Comparison of ENCODE assay signal across 13 cellular contexts in genomic region chr11:62669420-62670161, GRCh38. TPM values are rescaled to one million over a fixed set of nuclear protein-coding genes. Genes with fewer than 3 reads are reported as not detected.
A peak's percentile ranks its signal among the peaks of the same experiment; 100 is the strongest.
DNase-seq lines count a peak whose midpoint lies in the region; FAIRE-seq and TF ChIP-seq lines count a peak whose summit lies in the region.
"Had no signal": no experiment of that assay in that cellular context is flagged by ENCODE, and none has a peak within 500 bp of the region (broad histone marks: within the 10 kb centered on the region; RNA-seq: fewer than 3 reads in every experiment).

No MANE protein-coding gene starts in this region.

- H3K79me1 ChIP-seq in neuronal stem cell (ENCODE audit: low read depth, low read length) = peaks cover 14% of the 10 kb centered on the region

- no peak overlapping the region for H3K23ac ChIP-seq in neuronal stem cell (ENCODE audit: low read depth, low read length, poor library complexity)

- H4K8ac ChIP-seq in neuronal stem cell (ENCODE audit: low read depth, low read length) = no peak overlapping the region

- no peak overlapping the region for H2BK15ac ChIP-seq in neuronal stem cell (ENCODE audit: low read length)

- no peak for FAIRE-seq in astrocyte (lab: Jason Lieb, UNC)
- FAIRE-seq: colon had no signal

- no peak overlapping the region for H2BK120ac ChIP-seq in neuronal stem cell (ENCODE audit: low read depth, low read length)

- no peaks in the 10 kb centered on the region for H3K9me3 Mint-ChIP-seq in astrocyte (ENCODE audit: unreplicated experiment)

- no peak overlapping the region for H4K91ac ChIP-seq in neuronal stem cell (ENCODE audit: low read depth, low read length, poor library complexity)

- no peak overlapping the region for H2BK12ac ChIP-seq in neuronal stem cell (ENCODE audit: low read length)

- peaks cover 23% of the 10 kb centered on the region for H3K4me1 ChIP-seq in astrocyte (ENCODE audit: insufficient read depth, low read length)
- H3K4me1 ChIP-seq in neuronal stem cell (ENCODE audit: control insufficient read depth in 2 of 2, insufficient read depth in 1 of 2, low read depth in 1 of 2, low read length in 2 of 2) = peaks cover 4 to 12% of the 10 kb centered on the region in 2 donors

- no peak for TF ChIP-seq CTCF in astrocyte (IDR thresholded peaks at IDR 0.05; ENCODE audit: insufficient read depth, low read depth, low read length)

- H3K4me3 ChIP-seq in astrocyte (ENCODE audit: insufficient read depth, low read depth, low read length) (no peak overlapping the region), neuronal stem cell (ENCODE audit: low read length in 2 of 2) (no peak overlapping the region)

- H3K18ac ChIP-seq in neuronal stem cell (ENCODE audit: low read length) = no peak overlapping the region

- H2BK5ac ChIP-seq in neuronal stem cell (ENCODE audit: low read length) = no peak overlapping the region

- peaks cover 9% of the 10 kb centered on the region for H3K36me3 Mint-ChIP-seq in astrocyte (ENCODE audit: low read depth, unreplicated experiment)

- H3K36me3 ChIP-seq in astrocyte (ENCODE audit: insufficient read depth, low read length) (peaks cover 7% of the 10 kb centered on the region), neuronal stem cell (replicated peaks in 1 of 2; ENCODE audit: control insufficient read depth in 2 of 2, insufficient read depth in 2 of 2, low read length in 2 of 2) (peaks cover 15 to 43% of the 10 kb centered on the region in 2 donors)

- H3K9me3 ChIP-seq in astrocyte (ENCODE audit: insufficient read depth, low read depth, low read length) (no peaks in the 10 kb centered on the region), neuronal stem cell (replicated peaks in 1 of 2; ENCODE audit: control insufficient read depth in 2 of 2, insufficient read depth in 1 of 2, low read depth in 1 of 2, low read length in 2 of 2) (no peaks in the 10 kb centered on the region)

- no peak overlapping the region for H3K9ac ChIP-seq in astrocyte (ENCODE audit: low read length)
- no peak overlapping the region for H3K9ac ChIP-seq in neuronal stem cell (ENCODE audit: low read depth, low read length, poor library complexity)

- no peaks in the 10 kb centered on the region for H3K27me3 Mint-ChIP-seq in astrocyte (ENCODE audit: low read depth, unreplicated experiment)

- H3K4me2 ChIP-seq in astrocyte (ENCODE audit: low read length) = peak overlapping the region; percentile 25
- H3K4me2 ChIP-seq in neuronal stem cell (ENCODE audit: insufficient read depth, low read length, poor library complexity, severe bottlenecking) = no peak overlapping the region

- H3K27ac ChIP-seq in astrocyte (ENCODE audit: low read depth, low read length) = no peak overlapping the region
- peak overlapping the region; percentile 34 for H3K27ac ChIP-seq in neuronal stem cell (replicated peaks; ENCODE audit: low read length)

- H2AK5ac ChIP-seq in neuronal stem cell (ENCODE audit: low read depth, low read length) = no peak overlapping the region

- no CpG with 5 or more reads among the region's 4 CpGs for whole genome bisulfite sequencing in neuronal stem cell (ENCODE audit: extremely low coverage in 2 of 2, insufficient read length in 2 of 2, insufficient replicate concordance in 1 of 2), 2 donors

- H2AFZ ChIP-seq in astrocyte (ENCODE audit: low read depth, low read length) (no peak overlapping the region), neuronal stem cell (ENCODE audit: low read length) (no peak overlapping the region)

- peak overlapping the region; percentile 92 for H3K4me3 Mint-ChIP-seq in astrocyte (ENCODE audit: unreplicated experiment)

- DNase-seq in NCI-H2227 (lab: John Stamatoyannopoulos, UW; ENCODE audit: unreplicated experiment) = peak; percentile 27
- DNase-seq in NCI-H2227 treated with DMSO at 0.1 percent for 48 hours (lab: John Stamatoyannopoulos, UW) = no peak
- peak; percentile 15 for DNase-seq in NCI-H1694 (lab: John Stamatoyannopoulos, UW)
- DNase-seq in astrocyte (ENCODE audit: low read depth) = no peak
- DNase-seq in neuronal stem cell (ENCODE audit: low spot score) = no peak
- DNase-seq in NCI-H187 (lab: John Stamatoyannopoulos, UW) = no peak
- DNase-seq in NCI-H1417 (lab: John Stamatoyannopoulos, UW) = no peak
- DNase-seq in hepatic stellate cell (ENCODE audit: low spot score) = no peak
- DNase-seq: ACHN; islet precursor cell; NCI-H1417 treated with DMSO at 0.1 percent for 48 hours; stimulated activated CD4-positive, alpha-beta T cell treated with anti-CD3 and anti-CD28 coated beads, Interleukin-15, amount 100 ng/mL, for 24 hours had no signal

- H3K27me3 ChIP-seq in astrocyte (ENCODE audit: insufficient read depth, low read length) (no peaks in the 10 kb centered on the region), neuronal stem cell (ENCODE audit: control insufficient read depth in 3 of 3, insufficient read depth in 3 of 3, low read depth in 1 of 3, low read length in 3 of 3) (no peaks in the 10 kb centered on the region)

- H3K79me2 ChIP-seq in astrocyte (ENCODE audit: insufficient read depth, low read length) = peaks cover 69% of the 10 kb centered on the region

- H3K4me1 Mint-ChIP-seq in astrocyte (ENCODE audit: low read depth, unreplicated experiment) = peaks cover 15% of the 10 kb centered on the region

- H3K4ac ChIP-seq in neuronal stem cell (ENCODE audit: low read length) = no peak overlapping the region

- no peak overlapping the region for H3K14ac ChIP-seq in neuronal stem cell (ENCODE audit: low read length)

- peaks cover 24% of the 10 kb centered on the region for H4K20me1 ChIP-seq in astrocyte (ENCODE audit: insufficient read depth, low read length)

- H3K27ac Mint-ChIP-seq in astrocyte (ENCODE audit: unreplicated experiment) = peak overlapping the region; percentile 58

RNA-seq across cellular contexts. Expression of gene UQCC3, which starts 1.9 kb away (rescaled TPM):
- 7.2 and 8.7 TPM in 2 replicates for total RNA-seq in astrocyte
- polyA plus RNA-seq in neuronal stem cell (2013, experiment 1 of 2) = 11.6 TPM
- polyA plus RNA-seq in neuronal stem cell (2013, experiment 2 of 2) = 11.7 TPM

RNA-seq across cellular contexts. Expression of gene LBHD1, which starts 2.5 kb away (rescaled TPM):
- 6.4 and 8.0 TPM in 2 replicates for total RNA-seq in astrocyte
- 1.1 TPM for polyA plus RNA-seq in neuronal stem cell (2013, experiment 1 of 2)
- 0.98 TPM for polyA plus RNA-seq in neuronal stem cell (2013, experiment 2 of 2)

RNA-seq across cellular contexts. Expression of gene CSKMT, which starts 4.5 kb away (rescaled TPM):
- total RNA-seq in astrocyte = 15.6 and 23.3 TPM in 2 replicates
- 18.5 TPM for polyA plus RNA-seq in neuronal stem cell (2013, experiment 1 of 2)
- polyA plus RNA-seq in neuronal stem cell (2013, experiment 2 of 2) = 17.0 TPM

RNA-seq across cellular contexts. Expression of gene C11orf98, which starts 4.6 kb away (rescaled TPM):
- total RNA-seq in astrocyte = 60.0 and 69.8 TPM in 2 replicates
- polyA plus RNA-seq in neuronal stem cell (2013, experiment 1 of 2) = 116 TPM
- polyA plus RNA-seq in neuronal stem cell (2013, experiment 2 of 2) = 111 TPM

RNA-seq across cellular contexts. Expression of gene UBXN1, which starts 9.3 kb away (rescaled TPM):
- total RNA-seq in astrocyte = 80.0 and 89.8 TPM in 2 replicates
- polyA plus RNA-seq in neuronal stem cell (2013, experiment 1 of 2) = 140 TPM
- polyA plus RNA-seq in neuronal stem cell (2013, experiment 2 of 2) = 127 TPM

Comparison
In these comparisons a context has a peak if more than half of its experiments do, and no peak if none do; other contexts are left out.
1. DNase-seq: peak in NCI-H2227 (single experiment) and NCI-H1694 (single experiment); none in NCI-H2227 treated with DMSO at 0.1 percent for 48 hours (single experiment), astrocyte (single experiment), neuronal stem cell (single experiment), NCI-H187 (0 of 2), NCI-H1417 (0 of 3) and hepatic stellate cell (single experiment).